Comparison of ENCODE assay signal across 16 cellular contexts in the genomic region with DNA sequence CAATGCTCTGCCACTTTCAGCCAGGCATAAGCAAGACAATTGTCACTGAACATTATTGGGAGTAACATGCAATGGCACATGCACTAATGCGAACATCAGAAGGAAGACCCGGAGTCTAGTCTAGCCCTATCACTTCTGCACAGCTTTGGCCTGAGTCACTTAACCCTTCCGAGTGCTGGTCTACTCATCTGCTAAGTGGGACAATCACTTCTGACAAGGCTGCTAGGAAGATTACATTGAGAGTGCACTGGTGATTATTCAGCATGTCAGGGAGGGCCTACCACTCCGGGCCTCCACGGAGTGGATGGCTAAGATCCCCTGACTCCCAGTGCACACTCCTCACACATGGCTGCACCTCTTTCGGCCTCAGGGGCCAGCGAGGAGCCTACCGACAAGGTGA.
DNase-seq lines count a peak whose midpoint lies in the region; ATAC-seq, FAIRE-seq and TF ChIP-seq lines count a peak whose summit lies in the region.
"Had no signal": no experiment of that assay in that cellular context is flagged by ENCODE, and none has a peak within 500 bp of the region (broad histone marks: within the 10 kb centered on the region; RNA-seq: fewer than 3 reads in every experiment).

No MANE protein-coding gene starts in this region.

- POLR2A ChIA-PET in SK-N-SH (lab: Yijun Ruan, JAX) = no interaction called here

- H3K79me2 ChIP-seq in SK-N-SH (ENCODE audit: insufficient read depth) = no peaks in the 10 kb centered on the region
- no peaks in the 10 kb centered on the region for H3K79me2 ChIP-seq in astrocyte (ENCODE audit: insufficient read depth, low read length)
- H3K79me2 ChIP-seq in Karpas-422 (ENCODE audit: low read length) = no peaks in the 10 kb centered on the region

- H3K9me3 ChIP-seq in SK-N-SH = no peaks in the 10 kb centered on the region
- H3K9me3 ChIP-seq in astrocyte (ENCODE audit: insufficient read depth, low read depth, low read length) = no peaks in the 10 kb centered on the region
- H3K9me3 ChIP-seq in suprapubic skin = no peaks in the 10 kb centered on the region
- no peaks in the 10 kb centered on the region for H3K9me3 ChIP-seq in Karpas-422 (ENCODE audit: low read length)
- H3K9me3 ChIP-seq: BE2C had no signal

- no peak for TF ChIP-seq CTCF in SK-N-SH (IDR thresholded peaks at IDR 0.05)
- no peak for TF ChIP-seq CTCF in astrocyte (IDR thresholded peaks at IDR 0.05; ENCODE audit: insufficient read depth, low read depth, low read length)
- TF ChIP-seq CTCF in suprapubic skin (IDR thresholded peaks at IDR 0.05) = no peak

- H3F3A ChIP-seq in SK-N-SH (replicated peaks; ENCODE audit: insufficient read depth) = no peaks in the 10 kb centered on the region

- no peaks in the 10 kb centered on the region for H4K20me1 ChIP-seq in SK-N-SH (ENCODE audit: insufficient read depth)
- no peaks in the 10 kb centered on the region for H4K20me1 ChIP-seq in astrocyte (ENCODE audit: insufficient read depth, low read length)
- no peaks in the 10 kb centered on the region for H4K20me1 ChIP-seq in Karpas-422 (ENCODE audit: insufficient read depth, low read depth, low read length)

- H3K4me2 ChIP-seq in SK-N-SH = no peak overlapping the region
- H3K4me2 ChIP-seq in astrocyte (ENCODE audit: low read length) = peak overlapping the region; percentile 55
- H3K4me2 ChIP-seq in Karpas-422 (ENCODE audit: low read depth, low read length, poor library complexity, severe bottlenecking) = no peak overlapping the region

- no peak overlapping the region for H3K4me3 ChIP-seq in SK-N-SH (ENCODE audit: low read depth in 2 of 2, low read length in 1 of 2)
- no peak overlapping the region for H3K4me3 ChIP-seq in astrocyte (ENCODE audit: insufficient read depth, low read depth, low read length)
- no peak overlapping the region for H3K4me3 ChIP-seq in suprapubic skin
- H3K4me3 ChIP-seq in Karpas-422 (ENCODE audit: low read length) = no peak overlapping the region

- TF ChIP-seq RAD21 in SK-N-SH (IDR thresholded peaks at IDR 0.05; ENCODE audit: low read length) = no peak

- no peak overlapping the region for H3K27ac Mint-ChIP-seq in astrocyte (ENCODE audit: unreplicated experiment)
- H3K27ac Mint-ChIP-seq: CD4-positive, alpha-beta memory T cell had no signal

- CTCF ChIA-PET in SK-N-SH (lab: Yijun Ruan, JAX) = no interaction called here

- DNase-seq in ELR (ENCODE audit: low read depth) = peak; percentile 35
- no peak for DNase-seq in SK-N-SH
- no peak for DNase-seq in astrocyte (ENCODE audit: low read depth)
- DNase-seq in retina = peak; percentile 57
- no peak for DNase-seq in suprapubic skin (ENCODE audit: low spot score in 2 of 2)
- DNase-seq in Karpas-422 = no peak
- DNase-seq: BE2C; CD4-positive, alpha-beta memory T cell; DMS79; GF-D8; H7 had no signal

- TF ChIP-seq POLR2A in suprapubic skin (IDR thresholded peaks at IDR 0.05) = no peak

- no peaks in the 10 kb centered on the region for H3K27me3 ChIP-seq in SK-N-SH (ENCODE audit: insufficient read depth)
- H3K27me3 ChIP-seq in astrocyte (ENCODE audit: insufficient read depth, low read length) = no peaks in the 10 kb centered on the region
- H3K27me3 ChIP-seq in suprapubic skin = no peaks in the 10 kb centered on the region
- no peaks in the 10 kb centered on the region for H3K27me3 ChIP-seq in Karpas-422 (ENCODE audit: low read length)
- H3K27me3 ChIP-seq: BE2C had no signal

- H3K4me1 ChIP-seq in SK-N-SH (ENCODE audit: control insufficient read depth in 1 of 2, insufficient read depth in 2 of 2, low read depth in 1 of 2, low read length in 1 of 2) (peaks cover 15 to 22% of the 10 kb centered on the region in 2 experiments), astrocyte (ENCODE audit: insufficient read depth, low read length) (peaks cover 33% of the 10 kb centered on the region), suprapubic skin (no peaks in the 10 kb centered on the region), Karpas-422 (ENCODE audit: low read length) (no peaks in the 10 kb centered on the region)

- H3K9ac ChIP-seq in SK-N-SH (no peak overlapping the region), astrocyte (ENCODE audit: low read length) (no peak overlapping the region), Karpas-422 (ENCODE audit: low read length) (no peak overlapping the region)

- 76% methylated on average over 8 of the region's 8 CpGs for WGBS in SK-N-SH (ENCODE audit: low lambda C conversion rate)
- WGBS in suprapubic skin = 91% methylated on average over 8 of the region's 8 CpGs

- H3K36me3 ChIP-seq in SK-N-SH (replicated peaks in 1 of 2; ENCODE audit: control insufficient read depth in 1 of 2, insufficient read depth in 2 of 2, low read length in 1 of 2) = no peaks in the 10 kb centered on the region
- H3K36me3 ChIP-seq in astrocyte (ENCODE audit: insufficient read depth, low read length) = no peaks in the 10 kb centered on the region
- H3K36me3 ChIP-seq in suprapubic skin = no peaks in the 10 kb centered on the region
- H3K36me3 ChIP-seq in Karpas-422 (ENCODE audit: insufficient read depth, low read length) = no peaks in the 10 kb centered on the region
- H3K36me3 ChIP-seq: BE2C had no signal

- no peaks in the 10 kb centered on the region for H3K27me3 Mint-ChIP-seq in astrocyte (ENCODE audit: low read depth, unreplicated experiment)

- FAIRE-seq in astrocyte (lab: Jason Lieb, UNC) = peak; percentile 41
- FAIRE-seq: A204.1, GM19239, HepG2 had no signal

- no peaks in the 10 kb centered on the region for H3K9me3 Mint-ChIP-seq in astrocyte (ENCODE audit: unreplicated experiment)
- H3K9me3 Mint-ChIP-seq: CD4-positive, alpha-beta memory T cell had no signal

- H3K4me3 Mint-ChIP-seq in astrocyte (ENCODE audit: unreplicated experiment) = no peak overlapping the region
- H3K4me3 Mint-ChIP-seq: CD4-positive, alpha-beta memory T cell had no signal

- H2AFZ ChIP-seq in SK-N-SH (ENCODE audit: low read depth) (no peak overlapping the region), astrocyte (ENCODE audit: low read depth, low read length) (no peak overlapping the region), Karpas-422 (ENCODE audit: low read length) (no peak overlapping the region)

- H3K4me1 Mint-ChIP-seq in astrocyte (ENCODE audit: low read depth, unreplicated experiment) = peaks cover 9% of the 10 kb centered on the region
- H3K4me1 Mint-ChIP-seq: CD4-positive, alpha-beta memory T cell had no signal

- H3K36me3 Mint-ChIP-seq in astrocyte (ENCODE audit: low read depth, unreplicated experiment) = no peaks in the 10 kb centered on the region
- H3K36me3 Mint-ChIP-seq: CD4-positive, alpha-beta memory T cell had no signal

- no peak for TF ChIP-seq EP300 in SK-N-SH (IDR thresholded peaks at IDR 0.05; ENCODE audit: borderline replicate concordance in 1 of 2, low read depth in 1 of 2, low read length in 1 of 2)
- no peak for TF ChIP-seq EP300 in suprapubic skin (IDR thresholded peaks at IDR 0.05)

- no peak overlapping the region for H3K27ac ChIP-seq in SK-N-SH (ENCODE audit: low read depth in 2 of 2, low read length in 1 of 2)
- peak overlapping the region; percentile 81 for H3K27ac ChIP-seq in astrocyte (ENCODE audit: low read depth, low read length)
- no peak overlapping the region for H3K27ac ChIP-seq in suprapubic skin
- H3K27ac ChIP-seq in Karpas-422 (ENCODE audit: low read length) = no peak overlapping the region
- H3K27ac ChIP-seq: C4-2B had no signal

- H3K9me2 ChIP-seq in SK-N-SH = no peaks in the 10 kb centered on the region
- H3K9me2 ChIP-seq in Karpas-422 (replicated peaks; ENCODE audit: insufficient read depth, low read length) = no peaks in the 10 kb centered on the region

- no peak for ATAC-seq in HG03565 (IDR thresholded peaks at IDR 0.05; ENCODE audit: unreplicated experiment)
- ATAC-seq: HepG2 had no signal

TF ChIP-seq in SK-N-SH, 30 proteins besides CTCF, POLR2A, EP300 and RAD21:
- TF ChIP-seq, protein P1, sequence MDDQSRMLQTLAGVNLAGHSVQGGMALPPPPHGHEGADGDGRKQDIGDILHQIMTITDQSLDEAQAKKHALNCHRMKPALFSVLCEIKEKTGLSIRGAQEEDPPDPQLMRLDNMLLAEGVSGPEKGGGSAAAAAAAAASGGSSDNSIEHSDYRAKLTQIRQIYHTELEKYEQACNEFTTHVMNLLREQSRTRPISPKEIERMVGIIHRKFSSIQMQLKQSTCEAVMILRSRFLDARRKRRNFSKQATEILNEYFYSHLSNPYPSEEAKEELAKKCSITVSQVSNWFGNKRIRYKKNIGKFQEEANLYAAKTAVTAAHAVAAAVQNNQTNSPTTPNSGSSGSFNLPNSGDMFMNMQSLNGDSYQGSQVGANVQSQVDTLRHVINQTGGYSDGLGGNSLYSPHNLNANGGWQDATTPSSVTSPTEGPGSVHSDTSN (IDR thresholded peaks at IDR 0.05) = peak; percentile 55
- peak; percentile 19; the same call in 1 of the 2 replicates for TF ChIP-seq TCF12 (IDR thresholded peaks at IDR 0.05)
- TF ChIP-seq RXRA (IDR thresholded peaks at IDR 0.05; ENCODE audit: borderline replicate concordance, low read depth) = no peak

Comparison
In these comparisons a context has a peak if more than half of its experiments do, and no peak if none do; other contexts are left out.
1. DNase-seq: peak in ELR (single experiment) and retina (single experiment); none in SK-N-SH (single experiment), astrocyte (single experiment), suprapubic skin (0 of 2) and Karpas-422 (single experiment).